In the genomic region with DNA sequence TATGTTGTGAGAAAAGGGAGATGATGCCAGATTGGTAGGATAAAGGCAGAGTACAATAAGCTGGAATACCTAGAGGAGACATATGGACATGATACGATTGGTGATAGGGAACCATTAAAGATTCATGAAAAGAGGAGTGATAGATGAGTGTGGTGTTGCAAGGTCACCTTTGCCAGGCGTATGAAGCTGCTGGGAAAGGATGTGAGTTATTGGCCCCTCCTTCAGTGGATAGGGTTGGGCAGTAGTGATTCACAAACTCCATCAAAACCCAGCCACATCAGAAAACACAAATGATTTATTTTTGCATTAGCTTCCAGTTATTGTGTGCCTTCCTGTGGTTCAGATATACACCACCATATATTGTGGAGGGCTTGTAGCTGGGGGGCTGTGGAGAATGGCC, we compare ENCODE assay signal across 14 cellular contexts.
"Had no signal": no experiment of that assay in that cellular context is flagged by ENCODE, and none has a peak within 500 bp of the region (broad histone marks: within the 10 kb centered on the region; RNA-seq: fewer than 3 reads in every experiment).

No MANE protein-coding gene starts in this region.

- H3K4me3 ChIP-seq: coronary artery, esophagus muscularis mucosa, stomach, thoracic aorta had no signal

- H3K27ac ChIP-seq: coronary artery, esophagus muscularis mucosa, stomach, thoracic aorta had no signal

- H3K9me3 ChIP-seq: esophagus muscularis mucosa, stomach, thoracic aorta had no signal

- H3K4me1 ChIP-seq: stomach had no signal

- H3K36me3 ChIP-seq: esophagus muscularis mucosa, stomach, thoracic aorta had no signal

- H3K27me3 ChIP-seq: esophagus muscularis mucosa had no signal

- DNase-seq: activated CD4-positive, alpha-beta T cell treated with anti-CD3 and anti-CD28 coated beads for 1 hour; activated CD4-positive, alpha-beta T cell treated with anti-CD3 and anti-CD28 coated beads, Interleukin-2, amount 50 U/mL, for 48 hours; activated gamma-delta T cell; activated T-cell treated with anti-CD3 and anti-CD28 coated beads, Interleukin-2, amount 50 U/mL, for 48 hours; central memory CD4-positive, alpha-beta T cell; foreskin fibroblast; immature natural killer cell; mesendoderm; stimulated activated CD4-positive, alpha-beta T cell treated with anti-CD3 and anti-CD28 coated beads, Interleukin-15, amount 100 ng/mL, for 24 hours; stimulated activated CD4-positive, alpha-beta T cell treated with anti-CD3 and anti-CD28 coated beads, Interleukin-4, amount 100 ng/mL, for 24 hours; stomach had no signal
